In the genomic region with DNA sequence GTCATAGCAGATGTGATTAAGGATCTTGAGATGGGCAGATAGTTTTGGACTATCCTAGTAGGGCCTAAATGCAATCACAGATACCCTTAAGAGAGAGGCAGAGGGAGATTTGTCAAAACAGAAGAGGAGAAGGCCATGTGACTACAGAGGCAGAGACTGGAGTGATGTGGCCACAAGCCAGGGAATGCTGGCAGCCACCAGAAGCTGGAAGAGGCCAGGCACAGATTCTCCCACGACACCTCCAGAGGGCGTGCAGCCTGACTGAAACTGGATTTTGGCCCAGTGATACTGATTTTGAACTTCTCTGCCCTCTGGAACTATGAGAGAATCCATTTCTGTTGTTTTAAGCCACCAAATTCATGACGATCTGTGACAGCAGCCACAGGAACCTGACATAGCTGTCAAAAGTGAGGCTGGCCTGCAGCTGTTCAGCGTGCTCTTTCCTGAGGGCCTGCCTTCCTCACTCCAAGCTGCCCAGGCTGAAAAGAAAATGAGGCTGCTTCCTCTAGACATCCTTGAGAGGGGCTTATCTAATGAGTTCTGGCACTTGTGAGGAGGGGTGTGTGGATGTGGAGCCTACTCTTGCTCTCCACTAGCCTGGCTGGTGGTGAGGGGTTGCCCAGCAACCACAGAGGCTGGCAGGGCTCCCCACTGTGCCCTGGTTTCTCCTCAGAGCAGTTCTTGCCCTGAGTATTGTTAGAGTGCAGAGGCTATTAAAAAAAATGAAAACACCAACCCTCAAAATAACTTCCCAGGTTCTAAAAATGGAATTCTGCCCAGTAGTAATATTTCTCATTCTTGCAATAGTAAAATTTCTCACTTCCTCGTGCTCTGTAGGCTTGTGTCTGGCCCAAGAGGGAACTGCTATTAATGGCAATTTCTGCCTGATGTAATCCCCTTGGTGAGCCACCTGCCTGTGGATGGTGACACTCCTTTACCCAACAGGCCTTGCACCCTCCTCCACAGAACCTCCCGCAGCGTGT, we compare ENCODE assay signal across 9 cellular contexts. TPM values are rescaled to one million over a fixed set of nuclear protein-coding genes. Genes with fewer than 3 reads are reported as not detected.
DNase-seq lines count a peak whose midpoint lies in the region; ATAC-seq and TF ChIP-seq lines count a peak whose summit lies in the region.
"Had no signal": no experiment of that assay in that cellular context is flagged by ENCODE, and none has a peak within 500 bp of the region (broad histone marks: within the 10 kb centered on the region; RNA-seq: fewer than 3 reads in every experiment).

No MANE protein-coding gene starts in this region.

- H3K4me1 Mint-ChIP-seq in T-helper 2 cell treated with Interferon-gamma antibody and Interleukin-4, amounts not matched to agents 5 μg/mL and 100 μg/mL, for 36 hours (ENCODE audit: low read depth) = peaks cover 27% of the 10 kb centered on the region
- H3K4me1 Mint-ChIP-seq in progenitor cell of endocrine pancreas (ENCODE audit: low read depth) = no peaks in the 10 kb centered on the region

- peak overlapping the region; percentile 49 for H3K27ac Mint-ChIP-seq in T-helper 2 cell treated with Interferon-gamma antibody and Interleukin-4, amounts not matched to agents 5 μg/mL and 100 μg/mL, for 36 hours
- H3K27ac Mint-ChIP-seq in progenitor cell of endocrine pancreas = no peak overlapping the region

- no peak for DNase-seq in T-helper 2 cell treated with Interferon-gamma antibody and Interleukin-4, amounts not matched to agents 5 μg/mL and 100 μg/mL, for 36 hours (ENCODE audit: low spot score)
- DNase-seq in T-helper 2 cell (no peak), NCI-H187 (lab: John Stamatoyannopoulos, UW) (peak; percentile 45 to 60), HEK293T (ENCODE audit: extremely low spot score) (no peak), putamen (ENCODE audit: low spot score) (no peak), progenitor cell of endocrine pancreas (ENCODE audit: low spot score, unreplicated experiment) (no peak)

- no peak overlapping the region for H3K4me3 Mint-ChIP-seq in T-helper 2 cell treated with Interferon-gamma antibody and Interleukin-4, amounts not matched to agents 5 μg/mL and 100 μg/mL, for 36 hours
- no peak overlapping the region for H3K4me3 Mint-ChIP-seq in progenitor cell of endocrine pancreas (ENCODE audit: low read depth)

- CTCF ChIA-PET in HEK293T (lab: Yijun Ruan, JAX) = no interaction called here

- H3K27me3 Mint-ChIP-seq in T-helper 2 cell treated with Interferon-gamma antibody and Interleukin-4, amounts not matched to agents 5 μg/mL and 100 μg/mL, for 36 hours (ENCODE audit: low read depth) = no peaks in the 10 kb centered on the region
- H3K27me3 Mint-ChIP-seq in progenitor cell of endocrine pancreas = peaks cover 4% of the 10 kb centered on the region

- H3K36me3 Mint-ChIP-seq in T-helper 2 cell treated with Interferon-gamma antibody and Interleukin-4, amounts not matched to agents 5 μg/mL and 100 μg/mL, for 36 hours (ENCODE audit: low read depth) = peaks cover 5% of the 10 kb centered on the region
- H3K36me3 Mint-ChIP-seq in progenitor cell of endocrine pancreas (ENCODE audit: insufficient read depth) = peaks cover 2% of the 10 kb centered on the region

- ATAC-seq in HG02840 (IDR thresholded peaks at IDR 0.05; ENCODE audit: low FRiP score, unreplicated experiment) = peak; percentile 61
- ATAC-seq in esophagus mucosa = peak; percentile 29
- ATAC-seq: A549 had no signal

- TF ChIP-seq CTCF in progenitor cell of endocrine pancreas (IDR thresholded peaks at IDR 0.05; ENCODE audit: unreplicated experiment) = no peak

- H3K9me3 Mint-ChIP-seq in T-helper 2 cell treated with Interferon-gamma antibody and Interleukin-4, amounts not matched to agents 5 μg/mL and 100 μg/mL, for 36 hours = peaks cover 9% of the 10 kb centered on the region
- peaks cover 4% of the 10 kb centered on the region for H3K9me3 Mint-ChIP-seq in progenitor cell of endocrine pancreas (ENCODE audit: low read depth)

- POLR2A ChIA-PET in HEK293T (lab: Yijun Ruan, JAX) = no interaction called here

TF ChIP-seq in HEK293T, 16 proteins besides CTCF, POLR2A, EP300 and RAD21:
- no peak for TF ChIP-seq FOXK2 (IDR thresholded peaks at IDR 0.05)

RNA-seq across cellular contexts. Expression of a gene that starts 52.4 kb away (rescaled TPM):
- not detected for total RNA-seq in esophagus mucosa
- 9.5 and 14.2 TPM in 2 replicates for total RNA-seq in progenitor cell of endocrine pancreas

Comparison
In these comparisons a context has a peak if more than half of its experiments do, and no peak if none do; other contexts are left out.
1. DNase-seq: peak in NCI-H187 (2 of 2); none in T-helper 2 cell treated with Interferon-gamma antibody and Interleukin-4, amounts not matched to agents 5 μg/mL and 100 μg/mL, for 36 hours (single experiment), T-helper 2 cell (0 of 5), HEK293T (single experiment), putamen (single experiment) and progenitor cell of endocrine pancreas (single experiment).
2. RNA of a gene that starts 52.4 kb away (total RNA-seq): 9.5 to 14.2 TPM in progenitor cell of endocrine pancreas; not detected in esophagus mucosa (single experiment); every median in the first group is over 10 times any median in the second.